15 cellular contexts compared by ENCODE assay signal in the genomic region with DNA sequence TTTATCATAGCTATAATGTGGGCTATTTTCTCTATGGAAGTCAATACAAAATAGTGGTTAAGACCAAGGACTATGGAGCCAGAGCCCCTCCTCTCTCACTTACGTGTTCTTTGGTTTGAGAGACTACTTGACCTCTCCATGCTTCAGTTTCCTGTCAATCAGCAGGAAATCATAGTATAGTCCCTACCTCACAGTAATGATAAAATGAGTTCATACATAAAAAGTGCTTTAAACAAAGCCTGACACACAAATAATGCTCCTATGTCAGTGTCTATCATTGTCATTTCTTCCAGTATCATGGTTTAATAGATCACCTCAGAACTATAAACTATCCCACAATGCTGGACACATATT.
DNase-seq lines count a peak whose midpoint lies in the region; ATAC-seq and TF ChIP-seq lines count a peak whose summit lies in the region.
"Had no signal": no experiment of that assay in that cellular context is flagged by ENCODE, and none has a peak within 500 bp of the region (broad histone marks: within the 10 kb centered on the region; RNA-seq: fewer than 3 reads in every experiment).

No MANE protein-coding gene starts in this region.

- no peak for TF ChIP-seq CTCF in gastrocnemius medialis (IDR thresholded peaks at IDR 0.05 in 4 of 5, conservative IDR thresholded peaks at IDR 0.05 in 1 of 5)

- no peak overlapping the region for H3K9ac ChIP-seq in SK-N-MC (ENCODE audit: insufficient read length)
- H3K9ac ChIP-seq: KMS-11, parathyroid adenoma had no signal

- H3K27me3 ChIP-seq in gastrocnemius medialis = no peaks in the 10 kb centered on the region
- H3K27me3 ChIP-seq: heart left ventricle had no signal

- peaks cover 74 to 86% of the 10 kb centered on the region in 2 donors for H3K4me1 ChIP-seq in gastrocnemius medialis

- DNase-seq in activated CD4-positive, alpha-beta T cell treated with anti-CD3 and anti-CD28 coated beads for 36 hours = no peak
- DNase-seq in activated CD4-positive, alpha-beta T cell treated with anti-CD3 and anti-CD28 coated beads, Interleukin-2, amount 50 U/mL, for 1 hour = no peak
- DNase-seq in SK-N-MC (ENCODE audit: low read depth, low spot score) (no peak), glomerular endothelial cell (ENCODE audit: extremely low read depth, low read depth, low spot score) (peak; percentile 37), gastrocnemius medialis (no peak), OCI-M2 (lab: John Stamatoyannopoulos, UW; ENCODE audit: unreplicated experiment) (no peak)
- DNase-seq: ACHN, aorta, heart left ventricle, NCI-H2107, T-helper 9 cell had no signal

- ATAC-seq in activated CD4-positive, alpha-beta T cell treated with anti-CD3 and anti-CD28 coated beads for 36 hours = peak; percentile 30
- no peak for ATAC-seq in gastrocnemius medialis
- no peak for ATAC-seq in GM21515 (IDR thresholded peaks at IDR 0.05; ENCODE audit: unreplicated experiment)
- no peak for ATAC-seq in GM21576 (IDR thresholded peaks at IDR 0.05; ENCODE audit: unreplicated experiment)

- no peaks in the 10 kb centered on the region for H3K9me3 Mint-ChIP-seq in activated CD4-positive, alpha-beta T cell treated with anti-CD3 and anti-CD28 coated beads for 36 hours (ENCODE audit: low read depth)

- H3K27ac ChIP-seq in SK-N-MC = no peak overlapping the region
- H3K27ac ChIP-seq in gastrocnemius medialis = peak overlapping the region; percentile 8 to 47 (median 37)
- H3K27ac ChIP-seq: heart left ventricle, KMS-11, parathyroid adenoma had no signal

- peaks cover 82% of the 10 kb centered on the region for H3K4me1 Mint-ChIP-seq in activated CD4-positive, alpha-beta T cell treated with anti-CD3 and anti-CD28 coated beads for 36 hours

- intact Hi-C loops in activated CD4-positive, alpha-beta T cell treated with anti-CD3 and anti-CD28 coated beads for 36 hours (cut with DNase I, micrococcal nuclease) = loop anchor here in 1 of 2 experiments (2.0 to 5.0 kb wide), 2 partner anchors 14 to 105 kb away; no protein-coding TSS in a partner anchor
- intact Hi-C loops in gastrocnemius medialis (cut with DNase I; ENCODE audit: low total_unique reads) = no loop called here

- H3K36me3 Mint-ChIP-seq in activated CD4-positive, alpha-beta T cell treated with anti-CD3 and anti-CD28 coated beads for 36 hours (ENCODE audit: low read depth) = peaks cover 2% of the 10 kb centered on the region

- CTCF ChIA-PET in activated CD4-positive, alpha-beta T cell treated with anti-CD3 and anti-CD28 coated beads for 36 hours (lab: Charles Lee) = interaction anchor here (1.3 to 1.9 kb wide), 3 partner anchors 10 to 49 kb away, joined by 3 to 7 read pairs (median 4); no protein-coding TSS in a partner anchor

- POLR2A ChIA-PET in activated CD4-positive, alpha-beta T cell treated with anti-CD3 and anti-CD28 coated beads for 36 hours (lab: Charles Lee) = no interaction called here

- no peak overlapping the region for H3K4me3 Mint-ChIP-seq in activated CD4-positive, alpha-beta T cell treated with anti-CD3 and anti-CD28 coated beads for 36 hours

- H3K9me3 ChIP-seq in SK-N-MC (ENCODE audit: low read depth, low read length) (no peaks in the 10 kb centered on the region), gastrocnemius medialis (no peaks in the 10 kb centered on the region)
- H3K9me3 ChIP-seq: heart left ventricle had no signal

- in situ Hi-C loops in gastrocnemius medialis (cut with MboI; ENCODE audit: low sequenced_read_pairs in 4 of 4) = no loop called here

- H3K27me3 Mint-ChIP-seq in activated CD4-positive, alpha-beta T cell treated with anti-CD3 and anti-CD28 coated beads for 36 hours = no peaks in the 10 kb centered on the region

- H3K4me3 ChIP-seq in SK-N-MC = peak overlapping the region; percentile 28; the same call in 1 of the 2 replicates
- peak overlapping the region in 1 of 4 donors; percentile 14 for H3K4me3 ChIP-seq in gastrocnemius medialis
- H3K4me3 ChIP-seq: heart left ventricle had no signal

- peak overlapping the region; percentile 53 for H3K27ac Mint-ChIP-seq in activated CD4-positive, alpha-beta T cell treated with anti-CD3 and anti-CD28 coated beads for 36 hours

- TF ChIP-seq POLR2A in gastrocnemius medialis (IDR thresholded peaks at IDR 0.05) = no peak

- H3K36me3 ChIP-seq in SK-N-MC (ENCODE audit: insufficient read depth, low read length) = no peaks in the 10 kb centered on the region
- H3K36me3 ChIP-seq in gastrocnemius medialis = no peaks in the 10 kb centered on the region
- H3K36me3 ChIP-seq: heart left ventricle had no signal
